17 cellular contexts compared by ENCODE assay signal in the genomic region with DNA sequence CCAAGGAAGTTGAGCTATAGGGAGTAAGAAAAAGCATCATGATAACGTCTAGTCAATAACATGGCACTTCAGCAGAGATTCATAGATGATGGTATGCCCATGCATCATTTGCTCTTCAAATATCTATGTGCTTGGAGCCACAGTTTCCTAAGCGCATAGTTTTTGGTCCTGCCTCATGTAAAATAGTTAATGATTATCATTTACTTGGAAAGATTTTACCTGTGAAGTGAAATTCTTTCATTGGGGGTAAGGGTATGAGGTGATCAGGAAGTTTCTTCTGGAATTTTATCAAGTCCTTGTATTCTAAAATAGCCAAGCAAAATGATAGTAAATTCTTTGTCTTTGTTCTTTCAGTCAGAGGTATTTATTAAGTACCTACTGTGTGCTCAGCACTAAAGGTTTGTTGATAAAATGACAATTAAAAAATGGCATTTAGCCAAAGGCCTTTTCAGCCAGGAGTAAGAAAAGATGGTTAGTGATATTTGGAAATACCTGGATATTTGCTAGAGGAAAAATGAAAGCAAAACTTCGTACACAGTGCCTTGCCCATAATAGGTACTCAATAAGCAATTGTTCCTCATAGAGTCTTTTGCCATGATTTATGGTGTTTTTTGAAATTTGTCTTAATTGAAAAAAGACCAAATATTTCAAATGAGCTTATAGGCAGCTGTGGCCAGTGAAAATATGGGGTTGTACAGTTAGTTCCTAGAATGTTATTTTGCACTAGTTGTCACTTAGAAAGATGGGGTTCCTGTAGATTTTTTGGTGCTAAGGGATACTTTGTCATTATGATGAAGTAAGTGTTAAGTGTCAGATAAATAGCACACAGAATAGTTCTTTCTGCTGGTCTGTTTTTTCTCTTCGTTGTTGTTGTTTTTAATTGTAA. TPM values are rescaled to one million over a fixed set of nuclear protein-coding genes. Genes with fewer than 3 reads are reported as not detected.
DNase-seq lines count a peak whose midpoint lies in the region; ATAC-seq and TF ChIP-seq lines count a peak whose summit lies in the region.
"Had no signal": no experiment of that assay in that cellular context is flagged by ENCODE, and none has a peak within 500 bp of the region (broad histone marks: within the 10 kb centered on the region; RNA-seq: fewer than 3 reads in every experiment).

No MANE protein-coding gene starts in this region.

- H3K9me3 ChIP-seq in KOPT-K1 (ENCODE audit: insufficient read depth, low read length, poor library complexity, severe bottlenecking) = no peaks in the 10 kb centered on the region
- H3K9me3 ChIP-seq in neutrophil = no peaks in the 10 kb centered on the region

- intact Hi-C loops in activated T-helper 2 cell treated with anti-CD3 and anti-CD28 coated beads, Interferon-gamma antibody, Interleukin-2, Interleukin-4, amounts not matched to agents 10 μg/mL and 5 μg/mL and 100 μg/mL, durations not matched to agents 14 hours and 24 hours and 36 hours (cut with micrococcal nuclease) = no loop called here

- DNase-seq in activated naive CD4-positive, alpha-beta T cell treated with anti-CD3 and anti-CD28 coated beads, Interleukin-2, amount 10 ng/mL, durations not matched to agents 7 days and 5 days = no peak
- no peak for DNase-seq in activated naive CD4-positive, alpha-beta T cell treated with anti-CD3 and anti-CD28 coated beads, Interleukin-2, amount 50 U/mL, for 72 hours (ENCODE audit: low spot score in 2 of 2)
- no peak for DNase-seq in activated T-helper 2 cell treated with anti-CD3 and anti-CD28 coated beads, Interferon-gamma antibody, Interleukin-2, Interleukin-4, amounts not matched to agents 10 μg/mL and 5 μg/mL and 100 μg/mL, durations not matched to agents 14 hours and 24 hours and 36 hours (ENCODE audit: low spot score)
- DNase-seq in activated T-cell treated with anti-CD3 and anti-CD28 coated beads, Interleukin-2, amount 50 U/mL, for 4 hours = no peak
- DNase-seq in activated gamma-delta T cell (lab: John Stamatoyannopoulos, UW) = no peak
- DNase-seq: GDM1, head of caudate nucleus, NCI-H2029 treated with DMSO at 0.1 percent for 48 hours, NCI-H526 treated with DMSO at 0.1 percent for 48 hours, retina, WERI-Rb-1 had no signal

- H3K4me1 ChIP-seq in neutrophil (ENCODE audit: control insufficient read depth in 1 of 2, insufficient read depth in 1 of 2, low read depth in 1 of 2, low read length in 1 of 2) = peaks cover 87% of the 10 kb centered on the region in 2 experiments
- H3K4me1 ChIP-seq: neural progenitor cell had no signal

- no peaks in the 10 kb centered on the region for H3K9me3 Mint-ChIP-seq in activated naive CD4-positive, alpha-beta T cell treated with anti-CD3 and anti-CD28 coated beads, Interleukin-2, amount 10 ng/mL, durations not matched to agents 7 days and 5 days
- H3K9me3 Mint-ChIP-seq in activated naive CD4-positive, alpha-beta T cell treated with anti-CD3 and anti-CD28 coated beads, Interleukin-2, amount 50 U/mL, for 72 hours = no peaks in the 10 kb centered on the region
- H3K9me3 Mint-ChIP-seq in activated T-helper 2 cell treated with anti-CD3 and anti-CD28 coated beads, Interferon-gamma antibody, Interleukin-2, Interleukin-4, amounts not matched to agents 10 μg/mL and 5 μg/mL and 100 μg/mL, durations not matched to agents 14 hours and 24 hours and 36 hours = no peaks in the 10 kb centered on the region
- no peaks in the 10 kb centered on the region for H3K9me3 Mint-ChIP-seq in activated T-cell treated with anti-CD3 and anti-CD28 coated beads, Interleukin-2, amount 50 U/mL, for 4 hours
- H3K9me3 Mint-ChIP-seq: neural progenitor cell had no signal

- no peaks in the 10 kb centered on the region for H3K27me3 Mint-ChIP-seq in activated naive CD4-positive, alpha-beta T cell treated with anti-CD3 and anti-CD28 coated beads, Interleukin-2, amount 10 ng/mL, durations not matched to agents 7 days and 5 days
- H3K27me3 Mint-ChIP-seq in activated T-helper 2 cell treated with anti-CD3 and anti-CD28 coated beads, Interferon-gamma antibody, Interleukin-2, Interleukin-4, amounts not matched to agents 10 μg/mL and 5 μg/mL and 100 μg/mL, durations not matched to agents 14 hours and 24 hours and 36 hours (ENCODE audit: low read depth) = no peaks in the 10 kb centered on the region
- H3K27me3 Mint-ChIP-seq in activated T-cell treated with anti-CD3 and anti-CD28 coated beads, Interleukin-2, amount 50 U/mL, for 4 hours (ENCODE audit: low read depth) = peaks cover 1% of the 10 kb centered on the region

- H3K27ac Mint-ChIP-seq in activated naive CD4-positive, alpha-beta T cell treated with anti-CD3 and anti-CD28 coated beads, Interleukin-2, amount 10 ng/mL, durations not matched to agents 7 days and 5 days = peak overlapping the region; percentile 99
- no peak overlapping the region for H3K27ac Mint-ChIP-seq in activated naive CD4-positive, alpha-beta T cell treated with anti-CD3 and anti-CD28 coated beads, Interleukin-2, amount 50 U/mL, for 72 hours
- H3K27ac Mint-ChIP-seq in activated T-helper 2 cell treated with anti-CD3 and anti-CD28 coated beads, Interferon-gamma antibody, Interleukin-2, Interleukin-4, amounts not matched to agents 10 μg/mL and 5 μg/mL and 100 μg/mL, durations not matched to agents 14 hours and 24 hours and 36 hours = peak overlapping the region; percentile 55
- H3K27ac Mint-ChIP-seq: neural progenitor cell had no signal

- no peak overlapping the region for H3K4me3 Mint-ChIP-seq in activated naive CD4-positive, alpha-beta T cell treated with anti-CD3 and anti-CD28 coated beads, Interleukin-2, amount 10 ng/mL, durations not matched to agents 7 days and 5 days
- H3K4me3 Mint-ChIP-seq in activated T-helper 2 cell treated with anti-CD3 and anti-CD28 coated beads, Interferon-gamma antibody, Interleukin-2, Interleukin-4, amounts not matched to agents 10 μg/mL and 5 μg/mL and 100 μg/mL, durations not matched to agents 14 hours and 24 hours and 36 hours (ENCODE audit: low read depth) = peak overlapping the region; percentile 30
- no peak overlapping the region for H3K4me3 Mint-ChIP-seq in activated T-cell treated with anti-CD3 and anti-CD28 coated beads, Interleukin-2, amount 50 U/mL, for 4 hours
- H3K4me3 Mint-ChIP-seq: neural progenitor cell had no signal

- H3K27ac ChIP-seq in KOPT-K1 (ENCODE audit: low read depth, low read length, poor library complexity, severe bottlenecking) (peak overlapping the region; percentile 84), neutrophil (peak overlapping the region; percentile 85)
- H3K27ac ChIP-seq: cardiac muscle cell, neural progenitor cell had no signal

- no peak for TF ChIP-seq CTCF in neutrophil (IDR thresholded peaks at IDR 0.05)

- ATAC-seq in activated naive CD4-positive, alpha-beta T cell treated with anti-CD3 and anti-CD28 coated beads, Interleukin-2, amount 50 U/mL, for 72 hours = no peak
- ATAC-seq in GM21360 (IDR thresholded peaks at IDR 0.05; ENCODE audit: unreplicated experiment) = no peak
- no peak for ATAC-seq in activated T-cell treated with anti-CD3 and anti-CD28 coated beads, Interleukin-2, amount 50 U/mL, for 4 hours
- ATAC-seq: HCT116 had no signal

- H3K36me3 ChIP-seq in KOPT-K1 (ENCODE audit: insufficient read depth, low read length) (peaks cover 37% of the 10 kb centered on the region), neutrophil (no peaks in the 10 kb centered on the region)
- H3K36me3 ChIP-seq: neural progenitor cell had no signal

- peaks cover 40% of the 10 kb centered on the region for H3K36me3 Mint-ChIP-seq in activated naive CD4-positive, alpha-beta T cell treated with anti-CD3 and anti-CD28 coated beads, Interleukin-2, amount 10 ng/mL, durations not matched to agents 7 days and 5 days
- H3K36me3 Mint-ChIP-seq in activated naive CD4-positive, alpha-beta T cell treated with anti-CD3 and anti-CD28 coated beads, Interleukin-2, amount 50 U/mL, for 72 hours = peaks cover 0 to 12% of the 10 kb centered on the region in 2 donors
- peaks cover 34% of the 10 kb centered on the region for H3K36me3 Mint-ChIP-seq in activated T-helper 2 cell treated with anti-CD3 and anti-CD28 coated beads, Interferon-gamma antibody, Interleukin-2, Interleukin-4, amounts not matched to agents 10 μg/mL and 5 μg/mL and 100 μg/mL, durations not matched to agents 14 hours and 24 hours and 36 hours (ENCODE audit: low read depth)
- peaks cover 8% of the 10 kb centered on the region for H3K36me3 Mint-ChIP-seq in activated T-cell treated with anti-CD3 and anti-CD28 coated beads, Interleukin-2, amount 50 U/mL, for 4 hours (ENCODE audit: insufficient read depth)

- CTCF ChIA-PET in activated naive CD4-positive, alpha-beta T cell treated with anti-CD3 and anti-CD28 coated beads, Interleukin-2, amount 10 ng/mL, durations not matched to agents 7 days and 5 days (lab: Charles Lee) = interaction anchor here (1.0 to 5.2 kb wide), 4 partner anchors 13 to 20 kb away, joined by 3 to 48 read pairs (median 8); a partner anchor contains a TSS

- no peak overlapping the region for H3K4me3 ChIP-seq in neutrophil (ENCODE audit: low read depth in 1 of 2, low read length in 1 of 2)
- H3K4me3 ChIP-seq: cardiac muscle cell, neural progenitor cell had no signal

- no peaks in the 10 kb centered on the region for H3K27me3 ChIP-seq in neutrophil
- H3K27me3 ChIP-seq: cardiac muscle cell, neural progenitor cell had no signal

- H3K4me1 Mint-ChIP-seq in activated naive CD4-positive, alpha-beta T cell treated with anti-CD3 and anti-CD28 coated beads, Interleukin-2, amount 10 ng/mL, durations not matched to agents 7 days and 5 days = peaks cover 72% of the 10 kb centered on the region
- H3K4me1 Mint-ChIP-seq in activated T-helper 2 cell treated with anti-CD3 and anti-CD28 coated beads, Interferon-gamma antibody, Interleukin-2, Interleukin-4, amounts not matched to agents 10 μg/mL and 5 μg/mL and 100 μg/mL, durations not matched to agents 14 hours and 24 hours and 36 hours (ENCODE audit: low read depth) = peaks cover 64% of the 10 kb centered on the region
- peaks cover 58% of the 10 kb centered on the region for H3K4me1 Mint-ChIP-seq in activated T-cell treated with anti-CD3 and anti-CD28 coated beads, Interleukin-2, amount 50 U/mL, for 4 hours (ENCODE audit: low read depth)

RNA-seq across cellular contexts. Expression of a gene that starts 13.1 kb away (rescaled TPM):
- total RNA-seq in activated naive CD4-positive, alpha-beta T cell treated with anti-CD3 and anti-CD28 coated beads, Interleukin-2, amount 50 U/mL, for 72 hours = 10 to 100 TPM; 12.9 to 22.6 TPM
- total RNA-seq in activated T-helper 2 cell treated with anti-CD3 and anti-CD28 coated beads, Interferon-gamma antibody, Interleukin-2, Interleukin-4, amounts not matched to agents 10 μg/mL and 5 μg/mL and 100 μg/mL, durations not matched to agents 14 hours and 24 hours and 36 hours = 15.2 and 17.2 TPM in 2 replicates
- 10 to 100 TPM in 2 of 3 donors, 1 to 10 TPM in 1; 9.6 to 13.5 (median 12.2) TPM for total RNA-seq in activated T-cell treated with anti-CD3 and anti-CD28 coated beads, Interleukin-2, amount 50 U/mL, for 4 hours

RNA-seq across cellular contexts. Expression of a gene that starts 34.2 kb away (rescaled TPM):
- total RNA-seq in activated naive CD4-positive, alpha-beta T cell treated with anti-CD3 and anti-CD28 coated beads, Interleukin-2, amount 50 U/mL, for 72 hours = not detected
- 0.07 TPM in 1 of 2 replicates, not detected in the other for total RNA-seq in activated T-helper 2 cell treated with anti-CD3 and anti-CD28 coated beads, Interferon-gamma antibody, Interleukin-2, Interleukin-4, amounts not matched to agents 10 μg/mL and 5 μg/mL and 100 μg/mL, durations not matched to agents 14 hours and 24 hours and 36 hours
- not detected for total RNA-seq in activated T-cell treated with anti-CD3 and anti-CD28 coated beads, Interleukin-2, amount 50 U/mL, for 4 hours

RNA-seq across cellular contexts. Expression of a gene that starts 44.1 kb away (rescaled TPM):
- not detected for total RNA-seq in activated naive CD4-positive, alpha-beta T cell treated with anti-CD3 and anti-CD28 coated beads, Interleukin-2, amount 50 U/mL, for 72 hours
- total RNA-seq in activated T-helper 2 cell treated with anti-CD3 and anti-CD28 coated beads, Interferon-gamma antibody, Interleukin-2, Interleukin-4, amounts not matched to agents 10 μg/mL and 5 μg/mL and 100 μg/mL, durations not matched to agents 14 hours and 24 hours and 36 hours = not detected in 2 replicates
- not detected for total RNA-seq in activated T-cell treated with anti-CD3 and anti-CD28 coated beads, Interleukin-2, amount 50 U/mL, for 4 hours
- total RNA-seq: cardiac muscle cell had no signal

RNA-seq across cellular contexts. Expression of a gene that starts 45.0 kb away (rescaled TPM):
- 10 to 100 TPM; 23.0 to 34.4 TPM for total RNA-seq in activated naive CD4-positive, alpha-beta T cell treated with anti-CD3 and anti-CD28 coated beads, Interleukin-2, amount 50 U/mL, for 72 hours
- 57.5 and 65.0 TPM in 2 replicates for total RNA-seq in activated T-helper 2 cell treated with anti-CD3 and anti-CD28 coated beads, Interferon-gamma antibody, Interleukin-2, Interleukin-4, amounts not matched to agents 10 μg/mL and 5 μg/mL and 100 μg/mL, durations not matched to agents 14 hours and 24 hours and 36 hours
- 100 to 1,000 TPM; 121 to 151 (median 139) TPM for total RNA-seq in activated T-cell treated with anti-CD3 and anti-CD28 coated beads, Interleukin-2, amount 50 U/mL, for 4 hours

RNA-seq across cellular contexts. Expression of a gene that starts 47.0 kb away (rescaled TPM):
- not detected for total RNA-seq in activated naive CD4-positive, alpha-beta T cell treated with anti-CD3 and anti-CD28 coated beads, Interleukin-2, amount 50 U/mL, for 72 hours
- not detected in 2 replicates for total RNA-seq in activated T-helper 2 cell treated with anti-CD3 and anti-CD28 coated beads, Interferon-gamma antibody, Interleukin-2, Interleukin-4, amounts not matched to agents 10 μg/mL and 5 μg/mL and 100 μg/mL, durations not matched to agents 14 hours and 24 hours and 36 hours
- total RNA-seq in activated T-cell treated with anti-CD3 and anti-CD28 coated beads, Interleukin-2, amount 50 U/mL, for 4 hours = not detected
- total RNA-seq: cardiac muscle cell had no signal

Comparison
In these comparisons a context has a peak if more than half of its experiments do, and no peak if none do; other contexts are left out.
1. H3K27ac Mint-ChIP-seq: peak in activated naive CD4-positive, alpha-beta T cell treated with anti-CD3 and anti-CD28 coated beads, Interleukin-2, amount 10 ng/mL, durations not matched to agents 7 days and 5 days (single experiment) and activated T-helper 2 cell treated with anti-CD3 and anti-CD28 coated beads, Interferon-gamma antibody, Interleukin-2, Interleukin-4, amounts not matched to agents 10 μg/mL and 5 μg/mL and 100 μg/mL, durations not matched to agents 14 hours and 24 hours and 36 hours (single experiment); none in activated naive CD4-positive, alpha-beta T cell treated with anti-CD3 and anti-CD28 coated beads, Interleukin-2, amount 50 U/mL, for 72 hours (0 of 2).